Comparison of ENCODE assay signal across 1 cellular context in the genomic region with DNA sequence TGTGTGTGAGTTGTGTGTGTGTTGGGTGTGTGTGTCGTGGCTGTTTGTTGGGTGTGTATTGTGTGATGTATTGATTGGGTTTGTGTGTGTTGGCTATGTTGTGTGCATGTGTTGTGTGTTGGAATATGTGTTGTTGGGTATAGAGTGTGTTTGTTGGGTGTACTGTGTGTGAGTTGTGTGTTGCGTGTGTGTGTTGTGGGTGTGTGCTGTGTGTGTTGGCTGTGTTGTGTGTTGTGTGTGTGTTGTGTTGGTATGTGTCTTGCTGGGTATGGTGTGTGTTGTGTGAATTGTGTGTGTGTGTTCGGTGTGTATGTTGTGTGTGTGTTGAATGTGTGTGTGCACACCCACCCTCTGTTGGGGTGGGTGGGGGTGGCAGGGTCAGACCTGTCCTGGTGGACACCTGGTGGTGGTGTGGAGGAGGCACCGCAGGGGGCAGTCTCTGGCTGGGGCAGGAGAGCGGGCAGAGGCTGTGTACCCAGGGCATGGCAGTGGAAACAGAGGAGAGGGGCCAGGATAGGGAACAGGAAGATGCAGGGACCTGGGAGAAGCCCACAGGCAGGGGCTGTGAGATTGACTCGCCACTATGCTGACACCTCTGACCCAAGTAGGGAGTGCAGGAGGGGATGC.
TF ChIP-seq lines count a peak whose summit lies in the region.

No MANE protein-coding gene starts in this region.

TF ChIP-seq in HepG2, 621 proteins besides CTCF, POLR2A, EP300 and RAD21 (continued from another document and continues in another):
- TF ChIP-seq, protein P1, sequence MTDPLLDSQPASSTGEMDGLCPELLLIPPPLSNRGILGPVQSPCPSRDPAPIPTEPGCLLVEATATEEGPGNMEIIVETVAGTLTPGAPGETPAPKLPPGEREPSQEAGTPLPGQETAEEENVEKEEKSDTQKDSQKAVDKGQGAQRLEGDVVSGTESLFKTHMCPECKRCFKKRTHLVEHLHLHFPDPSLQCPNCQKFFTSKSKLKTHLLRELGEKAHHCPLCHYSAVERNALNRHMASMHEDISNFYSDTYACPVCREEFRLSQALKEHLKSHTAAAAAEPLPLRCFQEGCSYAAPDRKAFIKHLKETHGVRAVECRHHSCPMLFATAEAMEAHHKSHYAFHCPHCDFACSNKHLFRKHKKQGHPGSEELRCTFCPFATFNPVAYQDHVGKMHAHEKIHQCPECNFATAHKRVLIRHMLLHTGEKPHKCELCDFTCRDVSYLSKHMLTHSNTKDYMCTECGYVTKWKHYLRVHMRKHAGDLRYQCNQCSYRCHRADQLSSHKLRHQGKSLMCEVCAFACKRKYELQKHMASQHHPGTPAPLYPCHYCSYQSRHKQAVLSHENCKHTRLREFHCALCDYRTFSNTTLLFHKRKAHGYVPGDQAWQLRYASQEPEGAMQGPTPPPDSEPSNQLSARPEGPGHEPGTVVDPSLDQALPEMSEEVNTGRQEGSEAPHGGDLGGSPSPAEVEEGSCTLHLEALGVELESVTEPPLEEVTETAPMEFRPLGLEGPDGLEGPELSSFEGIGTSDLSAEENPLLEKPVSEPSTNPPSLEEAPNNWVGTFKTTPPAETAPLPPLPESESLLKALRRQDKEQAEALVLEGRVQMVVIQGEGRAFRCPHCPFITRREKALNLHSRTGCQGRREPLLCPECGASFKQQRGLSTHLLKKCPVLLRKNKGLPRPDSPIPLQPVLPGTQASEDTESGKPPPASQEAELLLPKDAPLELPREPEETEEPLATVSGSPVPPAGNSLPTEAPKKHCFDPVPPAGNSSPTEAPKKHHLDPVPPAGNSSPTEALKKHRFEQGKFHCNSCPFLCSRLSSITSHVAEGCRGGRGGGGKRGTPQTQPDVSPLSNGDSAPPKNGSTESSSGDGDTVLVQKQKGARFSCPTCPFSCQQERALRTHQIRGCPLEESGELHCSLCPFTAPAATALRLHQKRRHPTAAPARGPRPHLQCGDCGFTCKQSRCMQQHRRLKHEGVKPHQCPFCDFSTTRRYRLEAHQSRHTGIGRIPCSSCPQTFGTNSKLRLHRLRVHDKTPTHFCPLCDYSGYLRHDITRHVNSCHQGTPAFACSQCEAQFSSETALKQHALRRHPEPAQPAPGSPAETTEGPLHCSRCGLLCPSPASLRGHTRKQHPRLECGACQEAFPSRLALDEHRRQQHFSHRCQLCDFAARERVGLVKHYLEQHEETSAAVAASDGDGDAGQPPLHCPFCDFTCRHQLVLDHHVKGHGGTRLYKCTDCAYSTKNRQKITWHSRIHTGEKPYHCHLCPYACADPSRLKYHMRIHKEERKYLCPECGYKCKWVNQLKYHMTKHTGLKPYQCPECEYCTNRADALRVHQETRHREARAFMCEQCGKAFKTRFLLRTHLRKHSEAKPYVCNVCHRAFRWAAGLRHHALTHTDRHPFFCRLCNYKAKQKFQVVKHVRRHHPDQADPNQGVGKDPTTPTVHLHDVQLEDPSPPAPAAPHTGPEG (CRISPR knock-in tag; IDR thresholded peaks at IDR 0.05) = no peak
- TF ChIP-seq LCORL (IDR thresholded peaks at IDR 0.05) = peak; percentile 60; the same call in 1 of the 2 replicates
- TF ChIP-seq LCORL (CRISPR knock-in tag; IDR thresholded peaks at IDR 0.05) = peak; percentile 37; the same call in 1 of the 2 replicates
- no peak for TF ChIP-seq ZNF501 (CRISPR knock-in tag; IDR thresholded peaks at IDR 0.05)
- TF ChIP-seq, protein P2, sequence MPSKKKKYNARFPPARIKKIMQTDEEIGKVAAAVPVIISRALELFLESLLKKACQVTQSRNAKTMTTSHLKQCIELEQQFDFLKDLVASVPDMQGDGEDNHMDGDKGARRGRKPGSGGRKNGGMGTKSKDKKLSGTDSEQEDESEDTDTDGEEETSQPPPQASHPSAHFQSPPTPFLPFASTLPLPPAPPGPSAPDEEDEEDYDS (CRISPR knock-in tag; IDR thresholded peaks at IDR 0.05) = no peak
- no peak for TF ChIP-seq KDM1A (CRISPR knock-in tag; IDR thresholded peaks at IDR 0.05)
- no peak for TF ChIP-seq PCBP2 (optimal IDR thresholded peaks at IDR 0.05; ENCODE audit: low read depth, low read length, poor library complexity, severe bottlenecking)
- peak; percentile 28; the same call in 1 of the 2 replicates for TF ChIP-seq CREB1 (IDR thresholded peaks at IDR 0.05)
- no peak for TF ChIP-seq CREB1 (CRISPR knock-in tag; IDR thresholded peaks at IDR 0.05)
- TF ChIP-seq, protein P3, sequence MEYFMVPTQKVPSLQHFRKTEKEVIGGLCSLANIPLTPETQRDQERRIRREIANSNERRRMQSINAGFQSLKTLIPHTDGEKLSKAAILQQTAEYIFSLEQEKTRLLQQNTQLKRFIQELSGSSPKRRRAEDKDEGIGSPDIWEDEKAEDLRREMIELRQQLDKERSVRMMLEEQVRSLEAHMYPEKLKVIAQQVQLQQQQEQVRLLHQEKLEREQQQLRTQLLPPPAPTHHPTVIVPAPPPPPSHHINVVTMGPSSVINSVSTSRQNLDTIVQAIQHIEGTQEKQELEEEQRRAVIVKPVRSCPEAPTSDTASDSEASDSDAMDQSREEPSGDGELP (IDR thresholded peaks at IDR 0.05; ENCODE audit: borderline replicate concordance, low read depth) = no peak
- TF ChIP-seq SP1 (IDR thresholded peaks at IDR 0.05) = 0 out of 2 replicates have a peak, but pooled peaks have one; percentile 24
- no peak for TF ChIP-seq SP1 (CRISPR knock-in tag; IDR thresholded peaks at IDR 0.05)
- TF ChIP-seq ZNF546 (CRISPR knock-in tag; conservative IDR thresholded peaks at IDR 0.05) = no peak
- TF ChIP-seq MYC (CRISPR knock-in tag; IDR thresholded peaks at IDR 0.05; ENCODE audit: borderline replicate concordance) = peak; percentile 41; the same call in 1 of the 2 replicates
- TF ChIP-seq, protein P4, sequence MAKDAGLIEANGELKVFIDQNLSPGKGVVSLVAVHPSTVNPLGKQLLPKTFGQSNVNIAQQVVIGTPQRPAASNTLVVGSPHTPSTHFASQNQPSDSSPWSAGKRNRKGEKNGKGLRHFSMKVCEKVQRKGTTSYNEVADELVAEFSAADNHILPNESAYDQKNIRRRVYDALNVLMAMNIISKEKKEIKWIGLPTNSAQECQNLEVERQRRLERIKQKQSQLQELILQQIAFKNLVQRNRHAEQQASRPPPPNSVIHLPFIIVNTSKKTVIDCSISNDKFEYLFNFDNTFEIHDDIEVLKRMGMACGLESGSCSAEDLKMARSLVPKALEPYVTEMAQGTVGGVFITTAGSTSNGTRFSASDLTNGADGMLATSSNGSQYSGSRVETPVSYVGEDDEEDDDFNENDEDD (CRISPR knock-in tag; IDR thresholded peaks at IDR 0.05; ENCODE audit: borderline replicate concordance) = 0 out of 2 replicates have a peak, but pooled peaks have one; percentile 18
- TF ChIP-seq EED (CRISPR knock-in tag; IDR thresholded peaks at IDR 0.05) = 0 out of 2 replicates have a peak, but pooled peaks have one; percentile 67
- TF ChIP-seq NR2F1 (CRISPR knock-in tag; IDR thresholded peaks at IDR 0.05) = 0 out of 4 replicates have a peak, but pooled peaks of 1 of the 2 experiments have one; percentile 20
- TF ChIP-seq, protein P5, sequence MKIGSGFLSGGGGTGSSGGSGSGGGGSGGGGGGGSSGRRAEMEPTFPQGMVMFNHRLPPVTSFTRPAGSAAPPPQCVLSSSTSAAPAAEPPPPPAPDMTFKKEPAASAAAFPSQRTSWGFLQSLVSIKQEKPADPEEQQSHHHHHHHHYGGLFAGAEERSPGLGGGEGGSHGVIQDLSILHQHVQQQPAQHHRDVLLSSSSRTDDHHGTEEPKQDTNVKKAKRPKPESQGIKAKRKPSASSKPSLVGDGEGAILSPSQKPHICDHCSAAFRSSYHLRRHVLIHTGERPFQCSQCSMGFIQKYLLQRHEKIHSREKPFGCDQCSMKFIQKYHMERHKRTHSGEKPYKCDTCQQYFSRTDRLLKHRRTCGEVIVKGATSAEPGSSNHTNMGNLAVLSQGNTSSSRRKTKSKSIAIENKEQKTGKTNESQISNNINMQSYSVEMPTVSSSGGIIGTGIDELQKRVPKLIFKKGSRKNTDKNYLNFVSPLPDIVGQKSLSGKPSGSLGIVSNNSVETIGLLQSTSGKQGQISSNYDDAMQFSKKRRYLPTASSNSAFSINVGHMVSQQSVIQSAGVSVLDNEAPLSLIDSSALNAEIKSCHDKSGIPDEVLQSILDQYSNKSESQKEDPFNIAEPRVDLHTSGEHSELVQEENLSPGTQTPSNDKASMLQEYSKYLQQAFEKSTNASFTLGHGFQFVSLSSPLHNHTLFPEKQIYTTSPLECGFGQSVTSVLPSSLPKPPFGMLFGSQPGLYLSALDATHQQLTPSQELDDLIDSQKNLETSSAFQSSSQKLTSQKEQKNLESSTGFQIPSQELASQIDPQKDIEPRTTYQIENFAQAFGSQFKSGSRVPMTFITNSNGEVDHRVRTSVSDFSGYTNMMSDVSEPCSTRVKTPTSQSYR (CRISPR knock-in tag; IDR thresholded peaks at IDR 0.05; ENCODE audit: borderline replicate concordance) = peak; percentile 46
- TF ChIP-seq, protein P6, sequence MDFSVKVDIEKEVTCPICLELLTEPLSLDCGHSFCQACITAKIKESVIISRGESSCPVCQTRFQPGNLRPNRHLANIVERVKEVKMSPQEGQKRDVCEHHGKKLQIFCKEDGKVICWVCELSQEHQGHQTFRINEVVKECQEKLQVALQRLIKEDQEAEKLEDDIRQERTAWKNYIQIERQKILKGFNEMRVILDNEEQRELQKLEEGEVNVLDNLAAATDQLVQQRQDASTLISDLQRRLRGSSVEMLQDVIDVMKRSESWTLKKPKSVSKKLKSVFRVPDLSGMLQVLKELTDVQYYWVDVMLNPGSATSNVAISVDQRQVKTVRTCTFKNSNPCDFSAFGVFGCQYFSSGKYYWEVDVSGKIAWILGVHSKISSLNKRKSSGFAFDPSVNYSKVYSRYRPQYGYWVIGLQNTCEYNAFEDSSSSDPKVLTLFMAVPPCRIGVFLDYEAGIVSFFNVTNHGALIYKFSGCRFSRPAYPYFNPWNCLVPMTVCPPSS (IDR thresholded peaks at IDR 0.05) = peak; percentile 74; the same call in 1 of the 2 replicates
- peak; percentile 47; the same call in 1 of the 2 replicates for TF ChIP-seq SALL1 (CRISPR knock-in tag; IDR thresholded peaks at IDR 0.05)
- TF ChIP-seq, protein P7, sequence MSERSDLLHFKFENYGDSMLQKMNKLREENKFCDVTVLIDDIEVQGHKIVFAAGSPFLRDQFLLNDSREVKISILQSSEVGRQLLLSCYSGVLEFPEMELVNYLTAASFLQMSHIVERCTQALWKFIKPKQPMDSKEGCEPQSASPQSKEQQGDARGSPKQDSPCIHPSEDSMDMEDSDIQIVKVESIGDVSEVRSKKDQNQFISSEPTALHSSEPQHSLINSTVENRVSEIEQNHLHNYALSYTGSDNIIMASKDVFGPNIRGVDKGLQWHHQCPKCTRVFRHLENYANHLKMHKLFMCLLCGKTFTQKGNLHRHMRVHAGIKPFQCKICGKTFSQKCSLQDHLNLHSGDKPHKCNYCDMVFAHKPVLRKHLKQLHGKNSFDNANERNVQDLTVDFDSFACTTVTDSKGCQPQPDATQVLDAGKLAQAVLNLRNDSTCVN (CRISPR knock-in tag; IDR thresholded peaks at IDR 0.05; ENCODE audit: borderline replicate concordance) = no peak
- TF ChIP-seq XRCC5 (optimal IDR thresholded peaks at IDR 0.05; ENCODE audit: low read length) = peak; percentile 39
- TF ChIP-seq ZNF263 (CRISPR knock-in tag; IDR thresholded peaks at IDR 0.05) = no peak
- TF ChIP-seq, protein P8, sequence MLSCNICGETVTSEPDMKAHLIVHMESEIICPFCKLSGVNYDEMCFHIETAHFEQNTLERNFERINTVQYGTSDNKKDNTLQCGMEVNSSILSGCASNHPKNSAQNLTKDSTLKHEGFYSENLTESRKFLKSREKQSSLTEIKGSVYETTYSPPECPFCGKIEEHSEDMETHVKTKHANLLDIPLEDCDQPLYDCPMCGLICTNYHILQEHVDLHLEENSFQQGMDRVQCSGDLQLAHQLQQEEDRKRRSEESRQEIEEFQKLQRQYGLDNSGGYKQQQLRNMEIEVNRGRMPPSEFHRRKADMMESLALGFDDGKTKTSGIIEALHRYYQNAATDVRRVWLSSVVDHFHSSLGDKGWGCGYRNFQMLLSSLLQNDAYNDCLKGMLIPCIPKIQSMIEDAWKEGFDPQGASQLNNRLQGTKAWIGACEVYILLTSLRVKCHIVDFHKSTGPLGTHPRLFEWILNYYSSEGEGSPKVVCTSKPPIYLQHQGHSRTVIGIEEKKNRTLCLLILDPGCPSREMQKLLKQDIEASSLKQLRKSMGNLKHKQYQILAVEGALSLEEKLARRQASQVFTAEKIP (CRISPR knock-in tag; IDR thresholded peaks at IDR 0.05; ENCODE audit: borderline replicate concordance) = no peak
- peak; percentile 53; the same call in 1 of the 2 replicates for TF ChIP-seq RFXAP (CRISPR knock-in tag; IDR thresholded peaks at IDR 0.05; ENCODE audit: borderline replicate concordance)
- no peak for TF ChIP-seq MED8 (CRISPR knock-in tag; IDR thresholded peaks at IDR 0.05; ENCODE audit: insufficient replicate concordance)
- TF ChIP-seq FOXA1 (IDR thresholded peaks at IDR 0.05) = peak; percentile 65
- TF ChIP-seq FOXA1 (CRISPR knock-in tag; IDR thresholded peaks at IDR 0.05) = no peak
- peak; percentile 54; the same call in 1 of the 2 replicates for TF ChIP-seq SPEN (CRISPR knock-in tag; IDR thresholded peaks at IDR 0.05; ENCODE audit: low read depth)
- TF ChIP-seq TMF1 (CRISPR knock-in tag; IDR thresholded peaks at IDR 0.05; ENCODE audit: low read depth) = no peak
- TF ChIP-seq, protein P9, sequence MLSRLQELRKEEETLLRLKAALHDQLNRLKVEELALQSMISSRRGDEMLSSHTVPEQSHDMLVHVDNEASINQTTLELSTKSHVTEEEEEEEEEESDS (CRISPR knock-in tag; IDR thresholded peaks at IDR 0.05; ENCODE audit: borderline replicate concordance) = no peak
- peak; percentile 95 for TF ChIP-seq CHD4 (IDR thresholded peaks at IDR 0.05; ENCODE audit: borderline replicate concordance, low read length)
- TF ChIP-seq, protein P10, sequence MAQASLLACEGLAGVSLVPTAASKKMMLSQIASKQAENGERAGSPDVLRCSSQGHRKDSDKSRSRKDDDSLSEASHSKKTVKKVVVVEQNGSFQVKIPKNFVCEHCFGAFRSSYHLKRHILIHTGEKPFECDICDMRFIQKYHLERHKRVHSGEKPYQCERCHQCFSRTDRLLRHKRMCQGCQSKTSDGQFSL (CRISPR knock-in tag; IDR thresholded peaks at IDR 0.05) = peak; percentile 62; the same call in 1 of the 2 replicates
- 0 out of 2 replicates have a peak, but pooled peaks have one; percentile 27 for TF ChIP-seq SAP130 (CRISPR knock-in tag; IDR thresholded peaks at IDR 0.05; ENCODE audit: low read depth)
- no peak for TF ChIP-seq ATF7-NPFF (CRISPR knock-in tag; IDR thresholded peaks at IDR 0.05; ENCODE audit: low read depth)
- TF ChIP-seq ZNF777 (CRISPR knock-in tag; IDR thresholded peaks at IDR 0.05) = no peak
- peak; percentile 39 for TF ChIP-seq SMC3 (IDR thresholded peaks at IDR 0.05; ENCODE audit: low read length)
- TF ChIP-seq, protein P11, sequence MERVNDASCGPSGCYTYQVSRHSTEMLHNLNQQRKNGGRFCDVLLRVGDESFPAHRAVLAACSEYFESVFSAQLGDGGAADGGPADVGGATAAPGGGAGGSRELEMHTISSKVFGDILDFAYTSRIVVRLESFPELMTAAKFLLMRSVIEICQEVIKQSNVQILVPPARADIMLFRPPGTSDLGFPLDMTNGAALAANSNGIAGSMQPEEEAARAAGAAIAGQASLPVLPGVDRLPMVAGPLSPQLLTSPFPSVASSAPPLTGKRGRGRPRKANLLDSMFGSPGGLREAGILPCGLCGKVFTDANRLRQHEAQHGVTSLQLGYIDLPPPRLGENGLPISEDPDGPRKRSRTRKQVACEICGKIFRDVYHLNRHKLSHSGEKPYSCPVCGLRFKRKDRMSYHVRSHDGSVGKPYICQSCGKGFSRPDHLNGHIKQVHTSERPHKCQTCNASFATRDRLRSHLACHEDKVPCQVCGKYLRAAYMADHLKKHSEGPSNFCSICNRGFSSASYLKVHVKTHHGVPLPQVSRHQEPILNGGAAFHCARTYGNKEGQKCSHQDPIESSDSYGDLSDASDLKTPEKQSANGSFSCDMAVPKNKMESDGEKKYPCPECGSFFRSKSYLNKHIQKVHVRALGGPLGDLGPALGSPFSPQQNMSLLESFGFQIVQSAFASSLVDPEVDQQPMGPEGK (CRISPR knock-in tag; IDR thresholded peaks at IDR 0.05) = peak; percentile 57
- TF ChIP-seq ZNF75D (CRISPR knock-in tag; IDR thresholded peaks at IDR 0.05; ENCODE audit: borderline replicate concordance) = no peak
- TF ChIP-seq ZNF713 (CRISPR knock-in tag; IDR thresholded peaks at IDR 0.05) = no peak
- 0 out of 2 replicates have a peak, but pooled peaks have one; percentile 31 for TF ChIP-seq ZNF768 (CRISPR knock-in tag; IDR thresholded peaks at IDR 0.05)
